26 cellular contexts compared by ENCODE assay signal in the genomic region with DNA sequence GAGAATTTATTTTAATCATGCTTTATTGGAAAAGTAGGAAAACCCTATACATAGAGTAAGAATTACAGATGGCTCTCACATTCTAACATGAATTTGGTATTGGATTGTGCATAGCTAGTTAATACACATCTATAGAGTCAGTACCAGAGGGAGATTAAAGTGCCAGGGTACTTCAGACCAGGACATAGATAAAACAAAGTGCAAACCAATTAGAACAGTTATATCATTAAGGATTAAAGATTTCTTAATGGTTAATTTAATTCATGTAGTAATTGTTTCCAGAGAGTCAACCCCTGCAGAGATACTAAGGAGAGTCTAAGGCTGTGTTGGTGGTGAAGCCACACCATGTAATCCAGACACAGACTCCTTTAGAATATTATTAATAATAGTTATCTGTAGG.
"Had no signal": no experiment of that assay in that cellular context is flagged by ENCODE, and none has a peak within 500 bp of the region (broad histone marks: within the 10 kb centered on the region; RNA-seq: fewer than 3 reads in every experiment).

No MANE protein-coding gene starts in this region.

- FAIRE-seq: small intestine, urothelium cell line had no signal

- H3K4me3 ChIP-seq: neural progenitor cell, ovary, psoas muscle, right lobe of liver, sigmoid colon, thoracic aorta, thyroid gland, tibial nerve, upper lobe of left lung, vagina had no signal

- H3K4me1 ChIP-seq: parathyroid adenoma, thyroid gland had no signal

- H3K79me2 ChIP-seq: parathyroid adenoma had no signal

- H2AFZ ChIP-seq: neural progenitor cell, parathyroid adenoma had no signal

- ATAC-seq: naive thymus-derived CD4-positive, alpha-beta T cell; natural killer cell; psoas muscle; right lobe of liver; stimulated activated memory B cell treated with anti-CD40 and anti-IgM and Interleukin-4, amounts not matched to agents 10 μg/mL and 1 μg/mL and 100 μg/mL, for 72 hours; stimulated activated naive CD8-positive, alpha-beta T cell treated with anti-CD3 and anti-CD28 coated beads, Interleukin-15, amount 100 ng/mL, for 72 hours; stimulated activated naive CD8-positive, alpha-beta T cell treated with anti-CD3 and anti-CD28 coated beads, Interleukin-15, Interleukin-2, amounts not matched to agents 100 U/mL and 50 U/mL, for 24 hours had no signal

- H3K27ac ChIP-seq: neural progenitor cell, ovary, parathyroid adenoma, psoas muscle, right lobe of liver, thoracic aorta, thyroid gland, tibial nerve, upper lobe of left lung, vagina had no signal

- H3K36me3 ChIP-seq: neural progenitor cell, ovary, thyroid gland had no signal

- H3K9ac ChIP-seq: neural progenitor cell, parathyroid adenoma had no signal

- H3K27me3 ChIP-seq: neural progenitor cell, ovary, right lobe of liver, sigmoid colon, thyroid gland, tibial nerve, upper lobe of left lung, vagina had no signal

- H3K9me3 ChIP-seq: ovary, psoas muscle, right lobe of liver, sigmoid colon, thoracic aorta, thyroid gland, tibial nerve, upper lobe of left lung, vagina had no signal

- DNase-seq: naive thymus-derived CD4-positive, alpha-beta T cell; natural killer cell; occipital lobe; ovary; posterior cingulate gyrus; psoas muscle; right lobe of liver; sigmoid colon; small intestine; stimulated activated CD4-positive, alpha-beta T cell treated with anti-CD3 and anti-CD28 coated beads, Interleukin-12 subunit alpha, Interleukin-12 subunit beta, amount 100 ng/mL, for 4 hours; stimulated activated CD4-positive, alpha-beta T cell treated with anti-CD3 and anti-CD28 coated beads, Interleukin-1b, Interleukin-23, amount 100 ng/mL, for 48 hours; stimulated activated CD4-positive, alpha-beta T cell treated with anti-CD3 and anti-CD28 coated beads, Interleukin-4, amount 100 ng/mL, for 1 hour; stimulated activated CD4-positive, alpha-beta T cell treated with anti-CD3 and anti-CD28 coated beads, Interleukin-4, amount 100 ng/mL, for 4 hours; stimulated activated CD8-positive, alpha-beta memory T cell treated with anti-CD3 and anti-CD28 coated beads, Interleukin-4, amount 100 ng/mL, for 48 hours; stimulated activated naive CD4-positive, alpha-beta T cell; stimulated activated naive CD8-positive, alpha-beta T cell treated with anti-CD3 and anti-CD28 coated beads, Interleukin-15, amount 100 ng/mL, for 72 hours; stimulated activated naive CD8-positive, alpha-beta T cell treated with anti-CD3 and anti-CD28 coated beads, Interleukin-15, Interleukin-2, amounts not matched to agents 100 U/mL and 50 U/mL, for 24 hours; thyroid gland; upper lobe of left lung had no signal

- H3K4me2 ChIP-seq: neural progenitor cell had no signal
